ENCODE assay signal across 1 cellular context in genomic region chr7:35817930-35818329, GRCh38.
TF ChIP-seq lines count a peak whose summit lies in the region.

No MANE protein-coding gene starts in this region.

TF ChIP-seq in WTC11, 78 proteins besides CTCF, POLR2A, EP300 and RAD21 (continued from another document):
- TF ChIP-seq, protein P1, sequence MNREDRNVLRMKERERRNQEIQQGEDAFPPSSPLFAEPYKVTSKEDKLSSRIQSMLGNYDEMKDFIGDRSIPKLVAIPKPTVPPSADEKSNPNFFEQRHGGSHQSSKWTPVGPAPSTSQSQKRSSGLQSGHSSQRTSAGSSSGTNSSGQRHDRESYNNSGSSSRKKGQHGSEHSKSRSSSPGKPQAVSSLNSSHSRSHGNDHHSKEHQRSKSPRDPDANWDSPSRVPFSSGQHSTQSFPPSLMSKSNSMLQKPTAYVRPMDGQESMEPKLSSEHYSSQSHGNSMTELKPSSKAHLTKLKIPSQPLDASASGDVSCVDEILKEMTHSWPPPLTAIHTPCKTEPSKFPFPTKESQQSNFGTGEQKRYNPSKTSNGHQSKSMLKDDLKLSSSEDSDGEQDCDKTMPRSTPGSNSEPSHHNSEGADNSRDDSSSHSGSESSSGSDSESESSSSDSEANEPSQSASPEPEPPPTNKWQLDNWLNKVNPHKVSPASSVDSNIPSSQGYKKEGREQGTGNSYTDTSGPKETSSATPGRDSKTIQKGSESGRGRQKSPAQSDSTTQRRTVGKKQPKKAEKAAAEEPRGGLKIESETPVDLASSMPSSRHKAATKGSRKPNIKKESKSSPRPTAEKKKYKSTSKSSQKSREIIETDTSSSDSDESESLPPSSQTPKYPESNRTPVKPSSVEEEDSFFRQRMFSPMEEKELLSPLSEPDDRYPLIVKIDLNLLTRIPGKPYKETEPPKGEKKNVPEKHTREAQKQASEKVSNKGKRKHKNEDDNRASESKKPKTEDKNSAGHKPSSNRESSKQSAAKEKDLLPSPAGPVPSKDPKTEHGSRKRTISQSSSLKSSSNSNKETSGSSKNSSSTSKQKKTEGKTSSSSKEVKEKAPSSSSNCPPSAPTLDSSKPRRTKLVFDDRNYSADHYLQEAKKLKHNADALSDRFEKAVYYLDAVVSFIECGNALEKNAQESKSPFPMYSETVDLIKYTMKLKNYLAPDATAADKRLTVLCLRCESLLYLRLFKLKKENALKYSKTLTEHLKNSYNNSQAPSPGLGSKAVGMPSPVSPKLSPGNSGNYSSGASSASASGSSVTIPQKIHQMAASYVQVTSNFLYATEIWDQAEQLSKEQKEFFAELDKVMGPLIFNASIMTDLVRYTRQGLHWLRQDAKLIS (CRISPR knock-in tag; IDR thresholded peaks at IDR 0.05; ENCODE audit: borderline replicate concordance) = no peak
- TF ChIP-seq JUN (CRISPR knock-in tag; IDR thresholded peaks at IDR 0.05) = no peak
- TF ChIP-seq, protein P2, sequence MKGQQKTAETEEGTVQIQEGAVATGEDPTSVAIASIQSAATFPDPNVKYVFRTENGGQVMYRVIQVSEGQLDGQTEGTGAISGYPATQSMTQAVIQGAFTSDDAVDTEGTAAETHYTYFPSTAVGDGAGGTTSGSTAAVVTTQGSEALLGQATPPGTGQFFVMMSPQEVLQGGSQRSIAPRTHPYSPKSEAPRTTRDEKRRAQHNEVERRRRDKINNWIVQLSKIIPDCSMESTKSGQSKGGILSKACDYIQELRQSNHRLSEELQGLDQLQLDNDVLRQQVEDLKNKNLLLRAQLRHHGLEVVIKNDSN (CRISPR knock-in tag; IDR thresholded peaks at IDR 0.05) = no peak
- no peak for TF ChIP-seq CREB1 (CRISPR knock-in tag; IDR thresholded peaks at IDR 0.05)
- no peak for TF ChIP-seq MLX (CRISPR knock-in tag; IDR thresholded peaks at IDR 0.05)
- TF ChIP-seq NR3C1 (CRISPR knock-in tag; conservative IDR thresholded peaks at IDR 0.05; ENCODE audit: low read depth) = no peak
- TF ChIP-seq CREM (CRISPR knock-in tag; IDR thresholded peaks at IDR 0.05) = no peak
- TF ChIP-seq ZBTB21 (CRISPR knock-in tag; IDR thresholded peaks at IDR 0.05; ENCODE audit: borderline replicate concordance) = no peak
- TF ChIP-seq ZNF532 (CRISPR knock-in tag; IDR thresholded peaks at IDR 0.05; ENCODE audit: borderline replicate concordance) = no peak
- TF ChIP-seq STAT6 (CRISPR knock-in tag; conservative IDR thresholded peaks at IDR 0.05; ENCODE audit: low read depth) = no peak
- no peak for TF ChIP-seq ZNF121 (CRISPR knock-in tag; IDR thresholded peaks at IDR 0.05)
